9 cellular contexts compared by ENCODE assay signal in the genomic region with DNA sequence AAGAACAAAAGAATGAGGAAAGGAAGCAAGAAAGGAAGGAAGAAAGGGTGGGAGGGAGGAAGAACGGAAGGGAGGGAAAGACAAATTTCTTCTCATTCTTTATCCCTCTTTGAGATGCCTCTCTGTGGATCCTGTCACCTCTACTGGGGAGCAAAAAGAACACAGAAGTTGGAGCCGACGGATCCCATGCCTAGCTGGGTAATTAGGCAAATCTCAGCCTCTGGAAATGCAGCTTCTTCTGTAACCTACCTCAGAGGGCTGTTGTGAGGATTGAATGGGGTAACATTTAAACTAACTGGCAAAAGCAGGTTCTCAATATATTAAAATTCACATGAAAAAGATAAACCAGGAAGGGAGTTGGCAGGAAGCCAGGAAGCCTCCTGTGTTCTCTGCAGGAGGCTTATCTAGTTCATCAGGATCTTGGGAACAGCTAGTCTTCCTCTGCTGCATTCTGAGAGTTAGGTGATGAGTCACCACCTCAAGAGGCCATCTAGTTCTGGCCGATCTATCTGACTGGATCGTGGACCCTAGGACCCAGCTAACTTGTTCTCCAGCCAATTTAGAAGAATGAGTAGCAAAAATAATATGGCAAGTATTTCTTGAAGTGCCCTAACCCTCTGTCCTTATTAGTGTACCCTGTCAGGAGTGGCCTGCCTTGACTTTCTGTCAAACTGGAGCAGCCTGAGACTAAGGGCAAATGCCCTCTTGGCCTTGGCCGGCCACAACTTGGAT. TPM values are rescaled to one million over a fixed set of nuclear protein-coding genes. Genes with fewer than 3 reads are reported as not detected.
DNase-seq lines count a peak whose midpoint lies in the region; ATAC-seq and TF ChIP-seq lines count a peak whose summit lies in the region.
"Had no signal": no experiment of that assay in that cellular context is flagged by ENCODE, and none has a peak within 500 bp of the region (broad histone marks: within the 10 kb centered on the region; RNA-seq: fewer than 3 reads in every experiment).

No MANE protein-coding gene starts in this region.

- POLR2A ChIA-PET in activated CD4-positive, alpha-beta memory T cell treated with anti-CD3 and anti-CD28 coated beads, Interleukin-2, amount 10 ng/mL, durations not matched to agents 7 days and 5 days (lab: Charles Lee) = interaction anchor here (0.9 kb wide), 1 partner anchor 8 kb away, joined by 3 read pairs; no protein-coding TSS in a partner anchor

- CTCF ChIA-PET in activated CD4-positive, alpha-beta memory T cell treated with anti-CD3 and anti-CD28 coated beads, Interleukin-2, amount 10 ng/mL, durations not matched to agents 7 days and 5 days (lab: Charles Lee) = no interaction called here

- ATAC-seq in lung (ENCODE audit: insufficient read depth, low FRiP score) (peak; percentile 87), GM19324 (IDR thresholded peaks at IDR 0.05; ENCODE audit: low FRiP score, unreplicated experiment) (no peak), GM18505 (IDR thresholded peaks at IDR 0.05; ENCODE audit: unreplicated experiment) (no peak)
- ATAC-seq: T-cell had no signal

- H3K9me3 Mint-ChIP-seq in H9 = no peaks in the 10 kb centered on the region
- H3K9me3 Mint-ChIP-seq in activated CD4-positive, alpha-beta memory T cell treated with anti-CD3 and anti-CD28 coated beads, Interleukin-2, amount 10 ng/mL, durations not matched to agents 7 days and 5 days = no peaks in the 10 kb centered on the region
- H3K9me3 Mint-ChIP-seq: T-cell had no signal

- 0 out of 5 replicates have a peak overlapping the region, but pooled peaks of 1 of the 2 experiments have one; percentile 26 for H3K4me3 Mint-ChIP-seq in H9
- no peak overlapping the region for H3K4me3 Mint-ChIP-seq in activated CD4-positive, alpha-beta memory T cell treated with anti-CD3 and anti-CD28 coated beads, Interleukin-2, amount 10 ng/mL, durations not matched to agents 7 days and 5 days
- H3K4me3 Mint-ChIP-seq: T-cell had no signal

- H3K79me2 ChIP-seq in H9 (ENCODE audit: insufficient read depth, low read length) = no peaks in the 10 kb centered on the region

- no peaks in the 10 kb centered on the region; a peak in 1 of 7 replicates for H3K36me3 Mint-ChIP-seq in H9 (ENCODE audit: insufficient read depth in 1 of 3, low read depth in 3 of 3)
- peaks cover 3% of the 10 kb centered on the region for H3K36me3 Mint-ChIP-seq in activated CD4-positive, alpha-beta memory T cell treated with anti-CD3 and anti-CD28 coated beads, Interleukin-2, amount 10 ng/mL, durations not matched to agents 7 days and 5 days (ENCODE audit: low read depth)
- H3K36me3 Mint-ChIP-seq: T-cell had no signal

- no peak overlapping the region for H3K9ac ChIP-seq in H9 (ENCODE audit: extremely low read depth, insufficient read length, low read length)

- H4K8ac ChIP-seq in H9 (replicated peaks; ENCODE audit: insufficient read length, low read depth, low read length) = no peak overlapping the region

- H2BK20ac ChIP-seq in H9 (ENCODE audit: low read depth, low read length, poor library complexity, severe bottlenecking) = no peak overlapping the region

- no peak overlapping the region for H3T11ph ChIP-seq in H9 (ENCODE audit: low read length)

- no peak overlapping the region for H3K4me3 ChIP-seq in lung

- H3K4ac ChIP-seq in H9 (ENCODE audit: low read depth, low read length) = no peak overlapping the region

- H3K79me1 ChIP-seq in H9 (ENCODE audit: insufficient read depth, low read depth, low read length, poor library complexity, severe bottlenecking) = no peaks in the 10 kb centered on the region

- H3K27me3 ChIP-seq in lung (ENCODE audit: control insufficient read depth, insufficient read depth) (no peaks in the 10 kb centered on the region), H9 (ENCODE audit: insufficient read depth, low read length) (no peaks in the 10 kb centered on the region)

- H3K9me3 ChIP-seq in lung (ENCODE audit: control insufficient read depth in 2 of 2, insufficient read depth in 1 of 2, low read length in 1 of 2) (no peaks in the 10 kb centered on the region), H9 (ENCODE audit: control insufficient read depth, low read depth, low read length) (no peaks in the 10 kb centered on the region)

- no peak overlapping the region for H3K14ac ChIP-seq in H9 (ENCODE audit: insufficient read depth, low read length)

- H2AK5ac ChIP-seq in H9 (ENCODE audit: insufficient read length, low read length) = no peak overlapping the region

- H3K27me3 Mint-ChIP-seq in H9 (ENCODE audit: low read depth) = no peaks in the 10 kb centered on the region
- H3K27me3 Mint-ChIP-seq in activated CD4-positive, alpha-beta memory T cell treated with anti-CD3 and anti-CD28 coated beads, Interleukin-2, amount 10 ng/mL, durations not matched to agents 7 days and 5 days = peaks cover 3% of the 10 kb centered on the region
- H3K27me3 Mint-ChIP-seq: T-cell had no signal

- H2BK120ac ChIP-seq in H9 (ENCODE audit: low read depth, low read length, poor library complexity, severe bottlenecking) = no peak overlapping the region

- H3K27ac ChIP-seq in lung (ENCODE audit: low read depth in 1 of 2, low read length in 1 of 2) = no peak overlapping the region
- H3K27ac ChIP-seq in H9 (ENCODE audit: insufficient read length, low read depth, low read length) = no peak overlapping the region

- 47 to 62% methylated on average over 6 of the region's 6 CpGs for WGBS in lung, 2 donors
- no CpG with 5 or more reads among the region's 6 CpGs for WGBS in H9 (ENCODE audit: extremely low coverage, insufficient read length, low lambda C conversion rate)

- H2AFZ ChIP-seq in H9 (ENCODE audit: low read length) = no peak overlapping the region

- H4K91ac ChIP-seq in H9 (ENCODE audit: insufficient read length, low read depth, low read length) = no peak overlapping the region

- H3K36me3 ChIP-seq in lung (ENCODE audit: control insufficient read depth in 2 of 2, insufficient read depth in 2 of 2, low read length in 2 of 2) = no peaks in the 10 kb centered on the region

- H4K20me1 ChIP-seq in H9 (ENCODE audit: control insufficient read depth, insufficient read depth, insufficient read length) = no peaks in the 10 kb centered on the region

- H2BK5ac ChIP-seq in H9 (ENCODE audit: insufficient read length, low read length) = no peak overlapping the region

- TF ChIP-seq POLR2A in GM18505 (IDR thresholded peaks at IDR 0.05; ENCODE audit: borderline replicate concordance, extremely low read depth, insufficient read depth, insufficient read length) = no peak

- H3K18ac ChIP-seq in H9 (ENCODE audit: insufficient read length, low read depth, low read length) = no peak overlapping the region

- no peak for TF ChIP-seq CTCF in lung (IDR thresholded peaks at IDR 0.05; ENCODE audit: control extremely low read depth, extremely low read depth)
- TF ChIP-seq CTCF in H9 (conservative IDR thresholded peaks at IDR 0.05) = no peak

- H3K4me1 Mint-ChIP-seq in H9 = peaks cover 10 to 11% of the 10 kb centered on the region in 2 experiments
- peaks cover 6% of the 10 kb centered on the region for H3K4me1 Mint-ChIP-seq in activated CD4-positive, alpha-beta memory T cell treated with anti-CD3 and anti-CD28 coated beads, Interleukin-2, amount 10 ng/mL, durations not matched to agents 7 days and 5 days

- peak; percentile 40 for DNase-seq in DMS53 treated with DMSO at 0.1 percent for 48 hours (lab: John Stamatoyannopoulos, UW; ENCODE audit: unreplicated experiment)
- DNase-seq in LHCN-M2 (ENCODE audit: low read depth) = peak; percentile 53
- DNase-seq in astrocyte of the hippocampus (ENCODE audit: low read depth, low spot score) = peak; percentile 74
- DNase-seq in lung (ENCODE audit: low spot score) = peak; percentile 63
- DNase-seq in H9 = no peak
- DNase-seq in activated CD4-positive, alpha-beta memory T cell treated with anti-CD3 and anti-CD28 coated beads, Interleukin-2, amount 10 ng/mL, durations not matched to agents 7 days and 5 days = no peak
- DNase-seq: T-cell had no signal

- no peak overlapping the region for H4K5ac ChIP-seq in H9 (ENCODE audit: insufficient read length, low read depth, low read length)

- no peak overlapping the region for H3K56ac ChIP-seq in H9 (ENCODE audit: insufficient read length, low read depth, low read length)

- H3K23me2 ChIP-seq in H9 (ENCODE audit: insufficient read length, low read depth, low read length, poor library complexity, severe bottlenecking) = no peaks in the 10 kb centered on the region

- no peak overlapping the region for H3K4me2 ChIP-seq in H9 (ENCODE audit: insufficient read depth, insufficient read length, low read length)

- H3K4me1 ChIP-seq in lung (ENCODE audit: control insufficient read depth in 2 of 2, insufficient read depth in 2 of 2, low read length in 2 of 2) (peaks cover 0 to 4% of the 10 kb centered on the region in 2 donors), H9 (ENCODE audit: insufficient read depth, low read length) (peaks cover 3% of the 10 kb centered on the region; the same call in 1 of the 2 replicates)

- H2BK12ac ChIP-seq in H9 (ENCODE audit: insufficient read length, low read depth, low read length) = no peak overlapping the region

- no peak overlapping the region for H3K23ac ChIP-seq in H9 (ENCODE audit: insufficient read length, low read depth, low read length)

- no peak overlapping the region for H2BK15ac ChIP-seq in H9 (ENCODE audit: low read depth, low read length)

- peak overlapping the region in 1 of 3 experiments; percentile 43; a peak in 1 of 7 replicates for H3K27ac Mint-ChIP-seq in H9
- no peak overlapping the region for H3K27ac Mint-ChIP-seq in activated CD4-positive, alpha-beta memory T cell treated with anti-CD3 and anti-CD28 coated beads, Interleukin-2, amount 10 ng/mL, durations not matched to agents 7 days and 5 days
- H3K27ac Mint-ChIP-seq: T-cell had no signal

RNA-seq across cellular contexts. Expression of gene CPB2, which starts 15.2 kb away (rescaled TPM):
- total RNA-seq in LHCN-M2 (2014; rRNA removed) = not detected in 2 replicates
- polyA plus RNA-seq in LHCN-M2 (2012) = not detected
- total RNA-seq in lung = 10 to 100 TPM in 1 of 2 donors, not detected in 1; 16.7 TPM
- 10 to 100 TPM in 1 of 2 donors, 1 to 10 TPM in 1; 1.7 to 19.7 TPM for polyA plus RNA-seq in lung
- total RNA-seq in H9 (2021) = not detected in 2 replicates
- total RNA-seq in activated CD4-positive, alpha-beta memory T cell treated with anti-CD3 and anti-CD28 coated beads, Interleukin-2, amount 10 ng/mL, durations not matched to agents 7 days and 5 days = not detected

Comparison
In these comparisons a context has a peak if more than half of its experiments do, and no peak if none do; other contexts are left out.
1. DNase-seq: peak in DMS53 treated with DMSO at 0.1 percent for 48 hours (single experiment), LHCN-M2 (single experiment), astrocyte of the hippocampus (single experiment) and lung (single experiment); none in H9 (single experiment) and activated CD4-positive, alpha-beta memory T cell treated with anti-CD3 and anti-CD28 coated beads, Interleukin-2, amount 10 ng/mL, durations not matched to agents 7 days and 5 days (single experiment).